In the genomic region with DNA sequence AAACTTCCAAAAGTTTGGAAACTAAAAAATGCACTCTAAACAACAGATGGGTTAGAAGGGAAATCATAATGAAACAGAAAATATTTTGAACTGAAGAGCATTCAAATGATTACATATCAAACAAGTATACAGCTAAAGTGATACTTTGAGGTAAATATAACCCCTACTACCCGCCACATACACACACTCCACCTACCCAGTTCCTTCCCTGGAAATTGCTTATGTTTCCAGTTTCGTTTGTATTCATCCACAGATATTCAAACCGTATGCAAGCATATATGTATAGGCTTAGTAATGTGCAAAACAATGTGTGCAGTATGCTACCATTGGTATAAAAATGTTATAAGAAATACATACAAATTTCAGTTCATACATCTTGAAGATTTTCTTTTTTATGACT, we compare ENCODE assay signal across 19 cellular contexts.
A peak's percentile ranks its signal among the peaks of the same experiment; 100 is the strongest.
DNase-seq lines count a peak whose midpoint lies in the region; ATAC-seq lines count a peak whose summit lies in the region.
"Had no signal": no experiment of that assay in that cellular context is flagged by ENCODE, and none has a peak within 500 bp of the region (broad histone marks: within the 10 kb centered on the region; RNA-seq: fewer than 3 reads in every experiment).

No MANE protein-coding gene starts in this region.

- no peaks in the 10 kb centered on the region for H3K36me3 Mint-ChIP-seq in activated CD4-positive, alpha-beta T cell treated with anti-CD3 and anti-CD28 coated beads for 36 hours (ENCODE audit: low read depth)
- no peaks in the 10 kb centered on the region for H3K36me3 Mint-ChIP-seq in activated CD4-positive, alpha-beta T cell treated with anti-CD3 and anti-CD28 coated beads, Interleukin-2, amount 10 ng/mL, durations not matched to agents 7 days and 5 days (ENCODE audit: low read depth)
- H3K36me3 Mint-ChIP-seq in activated T-cell treated with anti-CD3 and anti-CD28 coated beads, Interleukin-2, amount 50 U/mL, for 72 hours (ENCODE audit: insufficient read depth in 2 of 2), result peaks cover 5 to 7% of the 10 kb centered on the region in 2 donors
- no peaks in the 10 kb centered on the region for H3K36me3 Mint-ChIP-seq in activated T-helper 1 cell treated with anti-CD3 and anti-CD28 coated beads, Interleukin-12 subunit alpha, Interleukin-12 subunit beta, Interleukin-2, Interleukin-4 antibody, amounts not matched to agents 30 ng/mL and 10 ng/mL and 1 ng/mL, durations not matched to agents 14 hours and 24 hours and 36 hours (ENCODE audit: low read depth)
- H3K36me3 Mint-ChIP-seq in stimulated activated effector memory CD8-positive, alpha-beta T cell treated with anti-CD3 and anti-CD28 coated beads, Interleukin-12 subunit alpha, Interleukin-12 subunit beta, amount 100 ng/mL, for 72 hours, result no peaks in the 10 kb centered on the region
- H3K36me3 Mint-ChIP-seq in naive thymus-derived CD4-positive, alpha-beta T cell, result peaks cover 0 to 6% (median 0%) of the 10 kb centered on the region in 5 donors
- H3K36me3 Mint-ChIP-seq: CD8-positive, alpha-beta T cell had no signal

- H3K9me3 ChIP-seq in naive thymus-derived CD4-positive, alpha-beta T cell (ENCODE audit: control insufficient read depth in 2 of 3, low read length in 3 of 3), result no peaks in the 10 kb centered on the region

- no peaks in the 10 kb centered on the region for H3K4me1 ChIP-seq in naive thymus-derived CD4-positive, alpha-beta T cell (ENCODE audit: control insufficient read depth in 2 of 2, insufficient read depth in 2 of 2, low read length in 2 of 2)
- H3K4me1 ChIP-seq: A549, Caco-2 had no signal

- no peaks in the 10 kb centered on the region for H3K27me3 ChIP-seq in naive thymus-derived CD4-positive, alpha-beta T cell (ENCODE audit: control insufficient read depth in 2 of 2, insufficient read depth in 2 of 2, low read length in 2 of 2)
- H3K27me3 ChIP-seq: BLaER1 treated with 17β-estradiol and CSF1 and Interleukin-3, amounts not matched to agents 10 nM and 100 nM had no signal

- intact Hi-C loops in activated CD4-positive, alpha-beta T cell treated with anti-CD3 and anti-CD28 coated beads for 36 hours (cut with DNase I, micrococcal nuclease), result no loop called here
- intact Hi-C loops in activated T-helper 1 cell treated with anti-CD3 and anti-CD28 coated beads, Interleukin-12 subunit alpha, Interleukin-12 subunit beta, Interleukin-2, Interleukin-4 antibody, amounts not matched to agents 30 ng/mL and 10 ng/mL and 1 ng/mL, durations not matched to agents 14 hours and 24 hours and 36 hours (cut with micrococcal nuclease), result loop anchor here (1.0 kb wide), 6 partner anchors 11 to 188 kb away; no protein-coding TSS in a partner anchor
- intact Hi-C loops in naive thymus-derived CD4-positive, alpha-beta T cell (cut with micrococcal nuclease), result no loop called here

- POLR2A ChIA-PET in activated CD4-positive, alpha-beta T cell treated with anti-CD3 and anti-CD28 coated beads for 36 hours (lab: Charles Lee), result no interaction called here
- POLR2A ChIA-PET in activated CD4-positive, alpha-beta T cell treated with anti-CD3 and anti-CD28 coated beads, Interleukin-2, amount 10 ng/mL, durations not matched to agents 7 days and 5 days (lab: Charles Lee), result no interaction called here
- POLR2A ChIA-PET in naive thymus-derived CD4-positive, alpha-beta T cell (lab: Charles Lee), result no interaction called here

- peaks cover 7% of the 10 kb centered on the region for H3K9me3 Mint-ChIP-seq in activated CD4-positive, alpha-beta T cell treated with anti-CD3 and anti-CD28 coated beads for 36 hours (ENCODE audit: low read depth)
- H3K9me3 Mint-ChIP-seq in activated CD4-positive, alpha-beta T cell treated with anti-CD3 and anti-CD28 coated beads, Interleukin-2, amount 10 ng/mL, durations not matched to agents 7 days and 5 days, result peaks cover 4% of the 10 kb centered on the region
- peaks cover 7 to 9% of the 10 kb centered on the region in 2 donors for H3K9me3 Mint-ChIP-seq in activated T-cell treated with anti-CD3 and anti-CD28 coated beads, Interleukin-2, amount 50 U/mL, for 72 hours
- peaks cover 12% of the 10 kb centered on the region for H3K9me3 Mint-ChIP-seq in activated T-helper 1 cell treated with anti-CD3 and anti-CD28 coated beads, Interleukin-12 subunit alpha, Interleukin-12 subunit beta, Interleukin-2, Interleukin-4 antibody, amounts not matched to agents 30 ng/mL and 10 ng/mL and 1 ng/mL, durations not matched to agents 14 hours and 24 hours and 36 hours
- peaks cover 5% of the 10 kb centered on the region for H3K9me3 Mint-ChIP-seq in stimulated activated effector memory CD8-positive, alpha-beta T cell treated with anti-CD3 and anti-CD28 coated beads, Interleukin-12 subunit alpha, Interleukin-12 subunit beta, amount 100 ng/mL, for 72 hours
- H3K9me3 Mint-ChIP-seq in naive thymus-derived CD4-positive, alpha-beta T cell, result peaks cover 0 to 33% (median 11%) of the 10 kb centered on the region in 11 donors

- no peak overlapping the region for H3K27ac Mint-ChIP-seq in activated CD4-positive, alpha-beta T cell treated with anti-CD3 and anti-CD28 coated beads for 36 hours
- no peak overlapping the region for H3K27ac Mint-ChIP-seq in activated CD4-positive, alpha-beta T cell treated with anti-CD3 and anti-CD28 coated beads, Interleukin-2, amount 10 ng/mL, durations not matched to agents 7 days and 5 days
- no peak overlapping the region for H3K27ac Mint-ChIP-seq in activated T-cell treated with anti-CD3 and anti-CD28 coated beads, Interleukin-2, amount 50 U/mL, for 72 hours
- peak overlapping the region; percentile 11 for H3K27ac Mint-ChIP-seq in activated T-helper 1 cell treated with anti-CD3 and anti-CD28 coated beads, Interleukin-12 subunit alpha, Interleukin-12 subunit beta, Interleukin-2, Interleukin-4 antibody, amounts not matched to agents 30 ng/mL and 10 ng/mL and 1 ng/mL, durations not matched to agents 14 hours and 24 hours and 36 hours
- H3K27ac Mint-ChIP-seq in stimulated activated effector memory CD8-positive, alpha-beta T cell treated with anti-CD3 and anti-CD28 coated beads, Interleukin-12 subunit alpha, Interleukin-12 subunit beta, amount 100 ng/mL, for 72 hours, result no peak overlapping the region
- H3K27ac Mint-ChIP-seq in naive thymus-derived CD4-positive, alpha-beta T cell, result no peak overlapping the region
- H3K27ac Mint-ChIP-seq: B cell; CD4-positive, alpha-beta T cell; CD8-positive, alpha-beta T cell had no signal

- ATAC-seq in activated CD4-positive, alpha-beta T cell treated with anti-CD3 and anti-CD28 coated beads for 36 hours, result peak; percentile 63
- ATAC-seq in activated T-cell treated with anti-CD3 and anti-CD28 coated beads, Interleukin-2, amount 50 U/mL, for 72 hours (replicated peaks in 1 of 2), result peak; percentile 51 to 89
- peak; percentile 93 for ATAC-seq in stimulated activated effector memory CD8-positive, alpha-beta T cell treated with anti-CD3 and anti-CD28 coated beads, Interleukin-12 subunit alpha, Interleukin-12 subunit beta, amount 100 ng/mL, for 72 hours
- no peak for ATAC-seq in naive thymus-derived CD4-positive, alpha-beta T cell
- ATAC-seq: A549; CD8-positive, alpha-beta T cell had no signal

- no peak overlapping the region for H3K27ac ChIP-seq in naive thymus-derived CD4-positive, alpha-beta T cell (ENCODE audit: low read depth, low read length)
- H3K27ac ChIP-seq: 22Rv1; A549; BLaER1 treated with 17β-estradiol and CSF1 and Interleukin-3, amounts not matched to agents 10 nM and 100 nM; C4-2B had no signal

- CTCF ChIA-PET in activated CD4-positive, alpha-beta T cell treated with anti-CD3 and anti-CD28 coated beads for 36 hours (lab: Charles Lee), result interaction anchor here (0.7 kb wide), 1 partner anchor 22 kb away, joined by 4 read pairs; no protein-coding TSS in a partner anchor
- CTCF ChIA-PET in activated CD4-positive, alpha-beta T cell treated with anti-CD3 and anti-CD28 coated beads, Interleukin-2, amount 10 ng/mL, durations not matched to agents 7 days and 5 days (lab: Charles Lee), result interaction anchor here (0.6 to 1.7 kb wide), 3 partner anchors 9 to 22 kb away, joined by 3 to 11 read pairs (median 5); no protein-coding TSS in a partner anchor
- CTCF ChIA-PET in naive thymus-derived CD4-positive, alpha-beta T cell (lab: Charles Lee), result no interaction called here

- no peak overlapping the region for H3K4me3 ChIP-seq in naive thymus-derived CD4-positive, alpha-beta T cell (ENCODE audit: low read length)
- H3K4me3 ChIP-seq: A549; BLaER1 treated with 17β-estradiol and CSF1 and Interleukin-3, amounts not matched to agents 10 nM and 100 nM had no signal

- no peaks in the 10 kb centered on the region for H3K36me3 ChIP-seq in naive thymus-derived CD4-positive, alpha-beta T cell (ENCODE audit: control insufficient read depth in 2 of 3, insufficient read depth in 3 of 3, low read length in 3 of 3)
- H3K36me3 ChIP-seq: BLaER1 treated with 17β-estradiol and CSF1 and Interleukin-3, amounts not matched to agents 10 nM and 100 nM had no signal

- H3K4me3 Mint-ChIP-seq in activated CD4-positive, alpha-beta T cell treated with anti-CD3 and anti-CD28 coated beads for 36 hours, result no peak overlapping the region
- H3K4me3 Mint-ChIP-seq in activated CD4-positive, alpha-beta T cell treated with anti-CD3 and anti-CD28 coated beads, Interleukin-2, amount 10 ng/mL, durations not matched to agents 7 days and 5 days, result no peak overlapping the region
- no peak overlapping the region for H3K4me3 Mint-ChIP-seq in activated T-cell treated with anti-CD3 and anti-CD28 coated beads, Interleukin-2, amount 50 U/mL, for 72 hours
- no peak overlapping the region for H3K4me3 Mint-ChIP-seq in activated T-helper 1 cell treated with anti-CD3 and anti-CD28 coated beads, Interleukin-12 subunit alpha, Interleukin-12 subunit beta, Interleukin-2, Interleukin-4 antibody, amounts not matched to agents 30 ng/mL and 10 ng/mL and 1 ng/mL, durations not matched to agents 14 hours and 24 hours and 36 hours
- no peak overlapping the region for H3K4me3 Mint-ChIP-seq in stimulated activated effector memory CD8-positive, alpha-beta T cell treated with anti-CD3 and anti-CD28 coated beads, Interleukin-12 subunit alpha, Interleukin-12 subunit beta, amount 100 ng/mL, for 72 hours
- no peak overlapping the region for H3K4me3 Mint-ChIP-seq in naive thymus-derived CD4-positive, alpha-beta T cell
- H3K4me3 Mint-ChIP-seq: B cell; CD4-positive, alpha-beta T cell; CD8-positive, alpha-beta T cell had no signal

- no peak for DNase-seq in activated CD4-positive, alpha-beta T cell treated with anti-CD3 and anti-CD28 coated beads for 36 hours
- DNase-seq in activated CD4-positive, alpha-beta T cell treated with anti-CD3 and anti-CD28 coated beads, Interleukin-2, amount 10 ng/mL, durations not matched to agents 7 days and 5 days, result no peak
- no peak for DNase-seq in activated T-cell treated with anti-CD3 and anti-CD28 coated beads, Interleukin-2, amount 50 U/mL, for 72 hours
- DNase-seq in activated T-cell treated with anti-CD3 and anti-CD28 coated beads for 4 hours, result no peak
- no peak for DNase-seq in activated T-helper 1 cell treated with anti-CD3 and anti-CD28 coated beads, Interleukin-12 subunit alpha, Interleukin-12 subunit beta, Interleukin-2, Interleukin-4 antibody, amounts not matched to agents 30 ng/mL and 10 ng/mL and 1 ng/mL, durations not matched to agents 14 hours and 24 hours and 36 hours (ENCODE audit: low spot score)
- DNase-seq in stimulated activated effector memory CD8-positive, alpha-beta T cell treated with anti-CD3 and anti-CD28 coated beads, Interleukin-12 subunit alpha, Interleukin-12 subunit beta, amount 100 ng/mL, for 72 hours (ENCODE audit: low spot score in 2 of 2), result no peak
- no peak for DNase-seq in naive thymus-derived CD4-positive, alpha-beta T cell
- DNase-seq: AML-193; Caco-2; Calu3; CD4-positive, alpha-beta T cell; CD8-positive, alpha-beta T cell; DMS79 treated with DMSO at 0.1 percent for 48 hours; GF-D8 had no signal

- H3K27me3 Mint-ChIP-seq in activated CD4-positive, alpha-beta T cell treated with anti-CD3 and anti-CD28 coated beads for 36 hours, result peaks cover 34% of the 10 kb centered on the region
- peaks cover 37% of the 10 kb centered on the region for H3K27me3 Mint-ChIP-seq in activated CD4-positive, alpha-beta T cell treated with anti-CD3 and anti-CD28 coated beads, Interleukin-2, amount 10 ng/mL, durations not matched to agents 7 days and 5 days
- peaks cover 51% of the 10 kb centered on the region for H3K27me3 Mint-ChIP-seq in activated T-cell treated with anti-CD3 and anti-CD28 coated beads, Interleukin-2, amount 50 U/mL, for 72 hours (ENCODE audit: low read depth)
- peaks cover 10% of the 10 kb centered on the region for H3K27me3 Mint-ChIP-seq in activated T-helper 1 cell treated with anti-CD3 and anti-CD28 coated beads, Interleukin-12 subunit alpha, Interleukin-12 subunit beta, Interleukin-2, Interleukin-4 antibody, amounts not matched to agents 30 ng/mL and 10 ng/mL and 1 ng/mL, durations not matched to agents 14 hours and 24 hours and 36 hours (ENCODE audit: insufficient read depth)
- peaks cover 28 to 36% (median 32%) of the 10 kb centered on the region in 5 donors for H3K27me3 Mint-ChIP-seq in naive thymus-derived CD4-positive, alpha-beta T cell

- no peaks in the 10 kb centered on the region for H3K4me1 Mint-ChIP-seq in activated CD4-positive, alpha-beta T cell treated with anti-CD3 and anti-CD28 coated beads for 36 hours
- H3K4me1 Mint-ChIP-seq in activated CD4-positive, alpha-beta T cell treated with anti-CD3 and anti-CD28 coated beads, Interleukin-2, amount 10 ng/mL, durations not matched to agents 7 days and 5 days, result no peaks in the 10 kb centered on the region
- H3K4me1 Mint-ChIP-seq in activated T-cell treated with anti-CD3 and anti-CD28 coated beads, Interleukin-2, amount 50 U/mL, for 72 hours (ENCODE audit: low read depth), result no peaks in the 10 kb centered on the region
- peaks cover 12% of the 10 kb centered on the region for H3K4me1 Mint-ChIP-seq in activated T-helper 1 cell treated with anti-CD3 and anti-CD28 coated beads, Interleukin-12 subunit alpha, Interleukin-12 subunit beta, Interleukin-2, Interleukin-4 antibody, amounts not matched to agents 30 ng/mL and 10 ng/mL and 1 ng/mL, durations not matched to agents 14 hours and 24 hours and 36 hours (ENCODE audit: low read depth)
- H3K4me1 Mint-ChIP-seq in stimulated activated effector memory CD8-positive, alpha-beta T cell treated with anti-CD3 and anti-CD28 coated beads, Interleukin-12 subunit alpha, Interleukin-12 subunit beta, amount 100 ng/mL, for 72 hours, result peaks cover 11% of the 10 kb centered on the region
- H3K4me1 Mint-ChIP-seq in naive thymus-derived CD4-positive, alpha-beta T cell, result no peaks in the 10 kb centered on the region
- H3K4me1 Mint-ChIP-seq: B cell had no signal
